In genomic region chr4:153466637-153467153, GRCh38 we compare ENCODE assay signal across 8 cellular contexts. TPM values are rescaled to one million over a fixed set of nuclear protein-coding genes. Genes with fewer than 3 reads are reported as not detected.
A peak's percentile ranks its signal among the peaks of the same experiment; 100 is the strongest.
DNase-seq lines count a peak whose midpoint lies in the region; ATAC-seq and TF ChIP-seq lines count a peak whose summit lies in the region.

No MANE protein-coding gene starts in this region.

- H4K20me1 ChIP-seq in OCI-LY1 (ENCODE audit: insufficient read depth, low read length): no peaks in the 10 kb centered on the region

- no peak overlapping the region for H2AFZ ChIP-seq in OCI-LY1 (ENCODE audit: low read length)

- H3K36me3 ChIP-seq in ES-I3 (ENCODE audit: insufficient read depth, low read length) (no peaks in the 10 kb centered on the region), OCI-LY1 (ENCODE audit: insufficient read depth, low read length) (peaks cover 53% of the 10 kb centered on the region), lung (ENCODE audit: control insufficient read depth in 2 of 2, insufficient read depth in 2 of 2, low read length in 2 of 2) (peaks cover 0 to 2% of the 10 kb centered on the region in 2 donors), uterus (no peaks in the 10 kb centered on the region)

- peaks cover 44% of the 10 kb centered on the region for H3K79me2 ChIP-seq in OCI-LY1 (ENCODE audit: insufficient read depth, low read length)

- H3K9ac ChIP-seq in ES-I3 (ENCODE audit: low read depth, low read length) (peak overlapping the region; percentile 93), OCI-LY1 (ENCODE audit: low read length) (peak overlapping the region; percentile 98)

- intact Hi-C loops in uterus (cut with DNase I; ENCODE audit: low total_unique reads): no loop called here

- peak overlapping the region; percentile 95 for H3K4me3 ChIP-seq in OCI-LY1 (ENCODE audit: low read depth, low read length, poor library complexity, severe bottlenecking)
- H3K4me3 ChIP-seq in cardiac fibroblast (replicated peaks in 1 of 2; ENCODE audit: low read depth in 2 of 2, low read length in 2 of 2): peak overlapping the region; percentile 83 to 97
- H3K4me3 ChIP-seq in lung: peak overlapping the region; percentile 96
- peak overlapping the region; percentile 53 to 77 for H3K4me3 ChIP-seq in uterus

- H3K27me3 ChIP-seq in OCI-LY1 (ENCODE audit: insufficient read depth, low read length) (no peaks in the 10 kb centered on the region), lung (ENCODE audit: control insufficient read depth, insufficient read depth) (no peaks in the 10 kb centered on the region), uterus (no peaks in the 10 kb centered on the region)

- WGBS in lung, 2 donors: 0% methylated on average over 47 to 48 of the region's 48 CpGs

- H3F3A ChIP-seq in OCI-LY1 (ENCODE audit: insufficient read depth, low read length): 0 out of 2 replicates have a peak, but pooled peaks cover 5% of the 10 kb centered on the region

- H3K4me1 ChIP-seq in ES-I3 (ENCODE audit: insufficient read depth, low read length) (no peaks in the 10 kb centered on the region), OCI-LY1 (ENCODE audit: insufficient read depth, low read length, severe bottlenecking) (peaks cover 56% of the 10 kb centered on the region), lung (ENCODE audit: control insufficient read depth in 2 of 2, insufficient read depth in 2 of 2, low read length in 2 of 2) (peaks cover 3 to 8% of the 10 kb centered on the region in 2 donors), uterus (peaks cover 0 to 4% of the 10 kb centered on the region in 2 donors)

- H3K9me3 ChIP-seq in ES-I3 (ENCODE audit: control insufficient read depth, insufficient read depth, low read length) (no peaks in the 10 kb centered on the region), OCI-LY1 (ENCODE audit: low read length) (no peaks in the 10 kb centered on the region), lung (ENCODE audit: control insufficient read depth in 2 of 2, insufficient read depth in 1 of 2, low read length in 1 of 2) (no peaks in the 10 kb centered on the region), uterus (no peaks in the 10 kb centered on the region)

- H3K9me2 ChIP-seq in OCI-LY1 (ENCODE audit: low read depth, low read length): no peaks in the 10 kb centered on the region

- TF ChIP-seq POLR2A in uterus (IDR thresholded peaks at IDR 0.05): no peak

- DNase-seq in cardiac fibroblast (ENCODE audit: low read depth in 2 of 2) (no peak), lung (ENCODE audit: low spot score) (no peak), uterus (peak in 1 of 2 donors; percentile 24), NCI-H1092 (lab: John Stamatoyannopoulos, UW) (no peak)

- TF ChIP-seq CTCF in OCI-LY1 (IDR thresholded peaks at IDR 0.05; ENCODE audit: low read length) (no peak), cardiac fibroblast (IDR thresholded peaks at IDR 0.05; ENCODE audit: low read depth, low read length) (no peak), lung (IDR thresholded peaks at IDR 0.05; ENCODE audit: control extremely low read depth, extremely low read depth) (no peak), uterus (IDR thresholded peaks at IDR 0.05) (no peak)

- H3K4me2 ChIP-seq in OCI-LY1 (ENCODE audit: low read length): peak overlapping the region; percentile 72

- ATAC-seq in GM21825 (IDR thresholded peaks at IDR 0.05; ENCODE audit: unreplicated experiment): peak; percentile 2
- ATAC-seq in lung (ENCODE audit: insufficient read depth, low FRiP score): peak; percentile 4
- ATAC-seq in GM18519 (IDR thresholded peaks at IDR 0.05; ENCODE audit: low FRiP score, unreplicated experiment): no peak

- H3K27ac ChIP-seq in OCI-LY1 (ENCODE audit: low read depth, low read length, poor library complexity, severe bottlenecking) (peak overlapping the region; percentile 96), lung (ENCODE audit: low read depth in 1 of 2, low read length in 1 of 2) (peak overlapping the region; percentile 92 to 96), uterus (peak overlapping the region; percentile 71 to 88)

RNA-seq across cellular contexts. Expression of gene TMEM131L, which starts 0.5 kb away (rescaled TPM):
- total RNA-seq in lung: 10 to 100 TPM; 16.8 to 40.6 TPM
- 1 to 10 TPM; 2.9 to 6.8 TPM for polyA plus RNA-seq in lung
- total RNA-seq in uterus: 10 to 100 TPM in 3 of 4 donors, 1 to 10 TPM in 1; 2.4 to 49.6 (median 18.0) TPM
